ENCODE assay signal across 8 cellular contexts in the genomic region with DNA sequence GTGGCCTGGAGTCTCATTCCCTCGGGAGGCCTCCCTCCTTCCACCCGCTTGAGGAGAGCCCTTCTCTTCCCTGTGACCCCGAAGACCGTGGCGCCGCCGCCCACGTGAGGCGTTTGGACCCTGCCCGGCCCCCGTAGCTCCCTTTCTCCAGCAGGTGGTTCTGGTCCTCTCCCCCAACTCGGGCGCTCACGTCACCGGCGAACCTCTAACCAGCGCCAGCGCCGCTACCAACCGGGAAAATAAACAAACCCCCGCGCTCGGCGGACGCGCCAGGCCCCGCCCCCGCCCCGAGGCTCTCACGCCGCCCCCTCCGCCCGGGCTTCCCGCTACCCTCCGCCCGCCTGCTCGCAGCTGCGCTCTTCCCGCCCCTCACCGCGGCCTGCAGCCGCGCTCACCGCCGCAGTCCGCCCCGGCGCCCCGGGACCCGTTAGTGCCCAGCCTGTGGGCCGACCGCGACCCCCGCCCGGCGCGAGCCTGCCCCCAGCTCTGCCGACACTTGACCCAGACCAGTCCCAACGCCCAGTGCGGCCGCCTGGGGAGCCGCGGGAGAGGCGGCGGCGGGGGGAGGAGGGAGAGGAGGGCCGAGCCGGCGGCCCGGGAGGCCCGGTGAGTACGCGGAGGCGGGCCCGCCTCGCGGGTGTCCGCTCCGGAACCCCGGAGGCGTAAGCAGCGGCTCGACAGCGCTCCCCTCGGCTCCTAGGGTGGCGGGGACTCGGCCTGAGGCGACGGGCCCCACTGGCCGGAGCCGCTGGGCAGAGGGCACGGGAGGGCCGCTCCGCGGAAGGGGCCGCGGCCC.
DNase-seq lines count a peak whose midpoint lies in the region; ATAC-seq and TF ChIP-seq lines count a peak whose summit lies in the region.
"Not testable (repeated sequence)": the region's sequence is repeated elsewhere in the genome, so short reads cannot be mapped to it uniquely, and the experiment has no call there.

No MANE protein-coding gene starts in this region.

- not testable (repeated sequence) for BruUV-seq in IMR-90 (replicated peaks; lab: Mats Ljungman, UMichigan); Panc1 (replicated peaks; lab: Mats Ljungman, UMichigan)

- H4K5ac ChIP-seq in IMR-90 (ENCODE audit: low read depth, low read length): peak overlapping the region; percentile 5; the same call in 1 of the 2 replicates

- H3K36me3 Mint-ChIP-seq in activated T-helper 1 cell treated with anti-CD3 and anti-CD28 coated beads, Interleukin-12 subunit alpha, Interleukin-12 subunit beta, Interleukin-2, Interleukin-4 antibody, amounts not matched to agents 30 ng/mL and 10 ng/mL and 1 ng/mL, durations not matched to agents 14 hours and 24 hours and 36 hours (ENCODE audit: low read depth): peaks cover 11% of the 10 kb centered on the region
- peaks cover 0 to 14% (median 5%) of the 10 kb centered on the region in 5 donors for H3K36me3 Mint-ChIP-seq in naive thymus-derived CD4-positive, alpha-beta T cell

- H3K27me3 ChIP-seq in IMR-90 (ENCODE audit: control insufficient read depth, insufficient read depth, low read length); Panc1 (ENCODE audit: control insufficient read depth, insufficient read depth, low read length); naive thymus-derived CD4-positive, alpha-beta T cell (ENCODE audit: control insufficient read depth in 2 of 2, insufficient read depth in 2 of 2, low read length in 2 of 2): not testable (repeated sequence)

- not testable (repeated sequence) for H3K36me3 ChIP-seq in IMR-90 (ENCODE audit: control insufficient read depth, insufficient read depth, low read length); Panc1 (ENCODE audit: control insufficient read depth, insufficient read depth, low read length); naive thymus-derived CD4-positive, alpha-beta T cell (ENCODE audit: control insufficient read depth in 2 of 3, insufficient read depth in 3 of 3, low read length in 3 of 3)

- peaks cover 13% of the 10 kb centered on the region for H3K4me1 Mint-ChIP-seq in activated T-helper 1 cell treated with anti-CD3 and anti-CD28 coated beads, Interleukin-12 subunit alpha, Interleukin-12 subunit beta, Interleukin-2, Interleukin-4 antibody, amounts not matched to agents 30 ng/mL and 10 ng/mL and 1 ng/mL, durations not matched to agents 14 hours and 24 hours and 36 hours (ENCODE audit: low read depth)
- H3K4me1 Mint-ChIP-seq in naive thymus-derived CD4-positive, alpha-beta T cell: peaks cover 11 to 28% (median 14%) of the 10 kb centered on the region in 7 donors

- H3K9ac ChIP-seq in IMR-90 (ENCODE audit: low read depth, low read length): peak overlapping the region; percentile 47

- DNase-seq in DMS79 (lab: John Stamatoyannopoulos, UW) (peak; percentile 13), IMR-90 (peak; percentile 51), fibroblast of peridontal ligament (ENCODE audit: extremely low read depth) (peak; percentile 49)
- DNase-seq in Panc1 (ENCODE audit: low read depth, low spot score): not testable (repeated sequence)
- DNase-seq in activated T-helper 1 cell treated with anti-CD3 and anti-CD28 coated beads, Interleukin-12 subunit alpha, Interleukin-12 subunit beta, Interleukin-2, Interleukin-4 antibody, amounts not matched to agents 30 ng/mL and 10 ng/mL and 1 ng/mL, durations not matched to agents 14 hours and 24 hours and 36 hours (ENCODE audit: low spot score): peak; percentile 62
- DNase-seq in naive thymus-derived CD4-positive, alpha-beta T cell: peak; percentile 62 to 81 (median 75)
- peak; percentile 49 to 65 for DNase-seq in stimulated activated CD8-positive, alpha-beta memory T cell treated with anti-CD3 and anti-CD28 coated beads, Interleukin-7, amount 100 ng/mL, for 48 hours (ENCODE audit: extremely low read depth in 1 of 2, low read depth in 1 of 2)

- in situ Hi-C loops in IMR-90 (cut with MboI; ENCODE audit: low sequenced_read_pairs); Panc1 (cut with HindIII; ENCODE audit: low pct_unique_long_range_greater_than_20kb, low sequenced_read_pairs): not testable (repeated sequence)

- not testable (repeated sequence) for H3K9me3 ChIP-seq in IMR-90 (ENCODE audit: control insufficient read depth, insufficient read depth, low read length); Panc1 (ENCODE audit: control insufficient read depth, insufficient read depth, low read depth, low read length); naive thymus-derived CD4-positive, alpha-beta T cell (ENCODE audit: control insufficient read depth in 2 of 3, low read length in 3 of 3)

- not testable (repeated sequence) for H3K9me3 Mint-ChIP-seq in activated T-helper 1 cell treated with anti-CD3 and anti-CD28 coated beads, Interleukin-12 subunit alpha, Interleukin-12 subunit beta, Interleukin-2, Interleukin-4 antibody, amounts not matched to agents 30 ng/mL and 10 ng/mL and 1 ng/mL, durations not matched to agents 14 hours and 24 hours and 36 hours; naive thymus-derived CD4-positive, alpha-beta T cell

- H3K4me3 Mint-ChIP-seq in activated T-helper 1 cell treated with anti-CD3 and anti-CD28 coated beads, Interleukin-12 subunit alpha, Interleukin-12 subunit beta, Interleukin-2, Interleukin-4 antibody, amounts not matched to agents 30 ng/mL and 10 ng/mL and 1 ng/mL, durations not matched to agents 14 hours and 24 hours and 36 hours: peak overlapping the region; percentile 75
- H3K4me3 Mint-ChIP-seq in naive thymus-derived CD4-positive, alpha-beta T cell: peak overlapping the region in 5 of 10 donors; percentile 78 to 88 (median 84)

- not testable (repeated sequence) for H3K27me3 Mint-ChIP-seq in activated T-helper 1 cell treated with anti-CD3 and anti-CD28 coated beads, Interleukin-12 subunit alpha, Interleukin-12 subunit beta, Interleukin-2, Interleukin-4 antibody, amounts not matched to agents 30 ng/mL and 10 ng/mL and 1 ng/mL, durations not matched to agents 14 hours and 24 hours and 36 hours (ENCODE audit: insufficient read depth); naive thymus-derived CD4-positive, alpha-beta T cell

- not testable (repeated sequence) for H3K79me1 ChIP-seq in IMR-90 (ENCODE audit: low read depth in 1 of 2, low read length in 2 of 2)

- peak; percentile 25; the same call in 1 of the 2 replicates for TF ChIP-seq CTCF in IMR-90 (conservative IDR thresholded peaks at IDR 0.05; ENCODE audit: low read depth, low read length)
- TF ChIP-seq CTCF in Panc1 (IDR thresholded peaks at IDR 0.05): not testable (repeated sequence)

- H2AK9ac ChIP-seq in IMR-90 (replicated peaks; ENCODE audit: low read depth, low read length, poor library complexity): not testable (repeated sequence)

- H3K4me2 ChIP-seq in IMR-90 (ENCODE audit: low read depth, low read length): peak overlapping the region; percentile 95

- H3K27ac Mint-ChIP-seq in activated T-helper 1 cell treated with anti-CD3 and anti-CD28 coated beads, Interleukin-12 subunit alpha, Interleukin-12 subunit beta, Interleukin-2, Interleukin-4 antibody, amounts not matched to agents 30 ng/mL and 10 ng/mL and 1 ng/mL, durations not matched to agents 14 hours and 24 hours and 36 hours: not testable (repeated sequence)
- peak overlapping the region in 5 of 9 donors; percentile 68 to 94 (median 86) for H3K27ac Mint-ChIP-seq in naive thymus-derived CD4-positive, alpha-beta T cell

- not testable (repeated sequence) for H3K4me1 ChIP-seq in IMR-90 (ENCODE audit: control insufficient read depth, insufficient read depth, low read length); Panc1 (ENCODE audit: control insufficient read depth, insufficient read depth, low read length)
- H3K4me1 ChIP-seq in naive thymus-derived CD4-positive, alpha-beta T cell (ENCODE audit: control insufficient read depth in 2 of 2, insufficient read depth in 2 of 2, low read length in 2 of 2): peaks cover 14 to 25% of the 10 kb centered on the region in 2 donors

- not testable (repeated sequence) for H2BK15ac ChIP-seq in IMR-90 (ENCODE audit: low read depth, low read length)

- peak overlapping the region; percentile 85 for H2AFZ ChIP-seq in IMR-90 (replicated peaks; ENCODE audit: low read length, poor library complexity)

- dilution Hi-C loops in IMR-90 (cut with HindIII; ENCODE audit: low sequenced_read_pairs, unreplicated experiment): not testable (repeated sequence)

- not testable (repeated sequence) for H4K91ac ChIP-seq in IMR-90 (ENCODE audit: insufficient read depth, low read depth, low read length)

- not testable (repeated sequence) for H3K23ac ChIP-seq in IMR-90 (ENCODE audit: low read depth, low read length)

- TF ChIP-seq POLR2A in IMR-90 (IDR thresholded peaks at IDR 0.05; ENCODE audit: low read depth, low read length): not testable (repeated sequence)

- not testable (repeated sequence) for TF ChIP-seq RAD21 in IMR-90 (IDR thresholded peaks at IDR 0.05; ENCODE audit: low read length)

- H3K14ac ChIP-seq in IMR-90 (replicated peaks; ENCODE audit: low read depth, low read length): not testable (repeated sequence)

- H2BK20ac ChIP-seq in IMR-90 (ENCODE audit: low read depth, low read length): not testable (repeated sequence)

- H3K18ac ChIP-seq in IMR-90 (ENCODE audit: low read depth, low read length): not testable (repeated sequence)

- POLR2A ChIA-PET in IMR-90 (lab: Charles Lee; ENCODE audit: unreplicated experiment); Panc1 (lab: Charles Lee): not testable (repeated sequence)
- POLR2A ChIA-PET in naive thymus-derived CD4-positive, alpha-beta T cell (lab: Charles Lee): interaction anchor here (1.0 kb wide), 1 partner anchor 63 kb away, joined by 3 read pairs; the partner anchor contains the start of gene AGTPBP1

- intact Hi-C loops in IMR-90 (cut with micrococcal nuclease); Panc1 (cut with micrococcal nuclease; ENCODE audit: unreplicated experiment): not testable (repeated sequence)
- intact Hi-C loops in activated T-helper 1 cell treated with anti-CD3 and anti-CD28 coated beads, Interleukin-12 subunit alpha, Interleukin-12 subunit beta, Interleukin-2, Interleukin-4 antibody, amounts not matched to agents 30 ng/mL and 10 ng/mL and 1 ng/mL, durations not matched to agents 14 hours and 24 hours and 36 hours (cut with micrococcal nuclease): loop anchor here (2.0 to 10.0 kb wide), 5 partner anchors 62 to 1828 kb away; partner anchors contain the start of genes GAS1, NAA35 and TUT7
- intact Hi-C loops in naive thymus-derived CD4-positive, alpha-beta T cell (cut with micrococcal nuclease): loop anchor here (1.0 to 10.0 kb wide), 11 partner anchors 63 to 1880 kb away; partner anchors contain the start of genes ISCA1 (in 2 of the 2), TUT7 (in 2 of the 2), GAS1 (in 1 of the 2) and HNRNPK (in 1 of the 2)

- H3K4me3 ChIP-seq in IMR-90 (ENCODE audit: insufficient read depth, low read depth, low read length) (peak overlapping the region; percentile 43), Panc1 (ENCODE audit: low read depth in 2 of 2, low read length in 2 of 2) (peak overlapping the region; percentile 58 to 72)
- peak overlapping the region; percentile 53 for H3K4me3 ChIP-seq in naive thymus-derived CD4-positive, alpha-beta T cell (ENCODE audit: low read length)

- H3K56ac ChIP-seq in IMR-90 (ENCODE audit: extremely low read depth, insufficient read depth, low read length): 0 out of 2 replicates have a peak overlapping the region, but pooled peaks have one; percentile 6

- CTCF ChIA-PET in IMR-90 (lab: Yijun Ruan, JAX); Panc1 (lab: Charles Lee): not testable (repeated sequence)
- CTCF ChIA-PET in naive thymus-derived CD4-positive, alpha-beta T cell (lab: Charles Lee): interaction anchor here (0.6 kb wide), 1 partner anchor 199 kb away, joined by 3 read pairs; no protein-coding TSS in a partner anchor

- WGBS in IMR-90 (ENCODE audit: extremely low coverage in 2 of 2, insufficient read length in 1 of 2), 2 experiments: 0% methylated on average over 1 of the region's 97 CpGs; no CpG with 5 or more reads in 1 of the 2 experiments

- H2BK120ac ChIP-seq in IMR-90 (ENCODE audit: low read depth, low read length): not testable (repeated sequence)

- peak; percentile 67 for ATAC-seq in GM21619 (IDR thresholded peaks at IDR 0.05; ENCODE audit: unreplicated experiment)
- peak; percentile 89 for ATAC-seq in IMR-90 (ENCODE audit: low read depth)
- ATAC-seq in Panc1: peak; percentile 94
- ATAC-seq in naive thymus-derived CD4-positive, alpha-beta T cell: peak; percentile 87

- H3K4ac ChIP-seq in IMR-90 (ENCODE audit: low read depth, low read length): not testable (repeated sequence)

- H2BK5ac ChIP-seq in IMR-90 (ENCODE audit: low read depth, low read length, poor library complexity, severe bottlenecking): not testable (repeated sequence)

- not testable (repeated sequence) for H3K9me1 ChIP-seq in IMR-90 (ENCODE audit: insufficient read depth, low read length)

- peak overlapping the region in 1 of 2 experiments; percentile 63; a peak in 1 of 4 replicates for H4K8ac ChIP-seq in IMR-90 (ENCODE audit: low read depth in 2 of 2, low read length in 2 of 2)

- H4K20me1 ChIP-seq in IMR-90 (ENCODE audit: insufficient read depth, low read length): not testable (repeated sequence)

- H2AK5ac ChIP-seq in IMR-90 (ENCODE audit: low read depth, low read length): not testable (repeated sequence)

- not testable (repeated sequence) for H3K27ac ChIP-seq in IMR-90 (ENCODE audit: insufficient read depth, low read length)
- peak overlapping the region; percentile 44 for H3K27ac ChIP-seq in Panc1 (ENCODE audit: low read length)
- peak overlapping the region; percentile 96 for H3K27ac ChIP-seq in naive thymus-derived CD4-positive, alpha-beta T cell (ENCODE audit: low read depth, low read length)
